Comparison of ENCODE assay signal across 12 cellular contexts in genomic region chr7:151695856-151696555, GRCh38.
A peak's percentile ranks its signal among the peaks of the same experiment; 100 is the strongest.
DNase-seq lines count a peak whose midpoint lies in the region; ATAC-seq and TF ChIP-seq lines count a peak whose summit lies in the region.
"Had no signal": no experiment of that assay in that cellular context is flagged by ENCODE, and none has a peak within 500 bp of the region (broad histone marks: within the 10 kb centered on the region; RNA-seq: fewer than 3 reads in every experiment).

No MANE protein-coding gene starts in this region.

- no TSS peak for BruUV-seq in PC-9 (replicated peaks; lab: Mats Ljungman, UMichigan)

- H3K4me3 Mint-ChIP-seq in GM23338 = no peak overlapping the region
- H3K4me3 Mint-ChIP-seq: activated T-cell treated with anti-CD3 and anti-CD28 coated beads, Interleukin-2, amount 50 U/mL, for 72 hours; natural killer cell had no signal

- H3K9me3 ChIP-seq in PC-9 (ENCODE audit: insufficient read depth, low read depth) = no peaks in the 10 kb centered on the region
- H3K9me3 ChIP-seq in left ventricle myocardium inferior (replicated peaks) = no peaks in the 10 kb centered on the region
- no peaks in the 10 kb centered on the region for H3K9me3 ChIP-seq in gastrocnemius medialis
- H3K9me3 ChIP-seq in smooth muscle cell (replicated peaks; ENCODE audit: low read depth) = no peaks in the 10 kb centered on the region
- H3K9me3 ChIP-seq: thoracic aorta had no signal

- H3K36me3 ChIP-seq in GM23338 (ENCODE audit: insufficient read depth) (no peaks in the 10 kb centered on the region), PC-9 (ENCODE audit: low read depth) (no peaks in the 10 kb centered on the region), left ventricle myocardium inferior (no peaks in the 10 kb centered on the region), gastrocnemius medialis (no peaks in the 10 kb centered on the region), smooth muscle cell (ENCODE audit: low read depth) (no peaks in the 10 kb centered on the region)
- H3K36me3 ChIP-seq: thoracic aorta had no signal

- TF ChIP-seq CTCF in GM23338 (conservative IDR thresholded peaks at IDR 0.05; ENCODE audit: low read depth in 2 of 2) (no peak), PC-9 (conservative IDR thresholded peaks at IDR 0.05) (no peak), left ventricle myocardium inferior (IDR thresholded peaks at IDR 0.05; ENCODE audit: borderline replicate concordance) (no peak), gastrocnemius medialis (IDR thresholded peaks at IDR 0.05 in 4 of 5, conservative IDR thresholded peaks at IDR 0.05 in 1 of 5) (no peak), smooth muscle cell (IDR thresholded peaks at IDR 0.05; ENCODE audit: borderline replicate concordance, insufficient read depth, poor library complexity, severe bottlenecking) (no peak)

- no peak for DNase-seq in GM23338 (ENCODE audit: low spot score)
- peak in 1 of 2 experiments; percentile 28 for DNase-seq in PC-9
- DNase-seq in left ventricle myocardium inferior = peak; percentile 11
- DNase-seq in gastrocnemius medialis = peak in 1 of 2 donors; percentile 21
- no peak for DNase-seq in smooth muscle cell (lab: John Stamatoyannopoulos, UW; ENCODE audit: unreplicated experiment)
- DNase-seq: activated T-cell treated with anti-CD3 and anti-CD28 coated beads, Interleukin-2, amount 50 U/mL, for 72 hours; DMS 273 treated with DMSO at 0.1 percent for 48 hours; natural killer cell had no signal

- H3K9me2 ChIP-seq in GM23338 (ENCODE audit: insufficient read depth) (no peaks in the 10 kb centered on the region), PC-9 (ENCODE audit: insufficient read depth) (no peaks in the 10 kb centered on the region)

- H3K27ac ChIP-seq in GM23338 (ENCODE audit: low read depth) = no peak overlapping the region
- H3K27ac ChIP-seq in PC-9 = peak overlapping the region; percentile 54
- H3K27ac ChIP-seq in left ventricle myocardium inferior (replicated peaks) = peak overlapping the region; percentile 87
- peak overlapping the region; percentile 80 to 93 (median 91) for H3K27ac ChIP-seq in gastrocnemius medialis
- no peak overlapping the region for H3K27ac ChIP-seq in smooth muscle cell (ENCODE audit: low read depth)

- CTCF ChIA-PET in PC-9 (lab: Charles Lee) = interaction anchor here (0.8 kb wide), 1 partner anchor 65 kb away, joined by 4 read pairs; no protein-coding TSS in a partner anchor

- no peak overlapping the region for H3K4me3 ChIP-seq in GM23338
- no peak overlapping the region for H3K4me3 ChIP-seq in PC-9
- no peak overlapping the region for H3K4me3 ChIP-seq in left ventricle myocardium inferior
- no peak overlapping the region for H3K4me3 ChIP-seq in gastrocnemius medialis
- H3K4me3 ChIP-seq in smooth muscle cell = no peak overlapping the region
- H3K4me3 ChIP-seq: thoracic aorta had no signal

- H3K9ac ChIP-seq in smooth muscle cell (ENCODE audit: low read depth) = no peak overlapping the region

- in situ Hi-C loops in gastrocnemius medialis (cut with MboI; ENCODE audit: low sequenced_read_pairs in 4 of 4) = no loop called here

- no peaks in the 10 kb centered on the region for H3K79me2 ChIP-seq in GM23338 (replicated peaks; ENCODE audit: insufficient read depth)
- H3K79me2 ChIP-seq in PC-9 (ENCODE audit: low read depth) = no peaks in the 10 kb centered on the region
- H3K79me2 ChIP-seq in smooth muscle cell (ENCODE audit: low read depth) = no peaks in the 10 kb centered on the region

- H3K4me1 ChIP-seq in GM23338 (ENCODE audit: insufficient read depth) (no peaks in the 10 kb centered on the region; the same call in 1 of the 2 replicates), PC-9 (replicated peaks; ENCODE audit: insufficient read depth) (peaks cover 68% of the 10 kb centered on the region), left ventricle myocardium inferior (peaks cover 83% of the 10 kb centered on the region), gastrocnemius medialis (peaks cover 16 to 19% of the 10 kb centered on the region in 2 donors), smooth muscle cell (ENCODE audit: low read depth) (peaks cover 4% of the 10 kb centered on the region)

- no peaks in the 10 kb centered on the region; the same call in 1 of the 3 replicates for H3K9me3 Mint-ChIP-seq in GM23338
- H3K9me3 Mint-ChIP-seq: activated T-cell treated with anti-CD3 and anti-CD28 coated beads, Interleukin-2, amount 50 U/mL, for 72 hours; natural killer cell had no signal

- H3K4me2 ChIP-seq in GM23338 = no peak overlapping the region
- H3K4me2 ChIP-seq in PC-9 = peak overlapping the region; percentile 54
- H3K4me2 ChIP-seq in smooth muscle cell = no peak overlapping the region

- peak overlapping the region; percentile 88 for H2AFZ ChIP-seq in GM23338
- no peak overlapping the region for H2AFZ ChIP-seq in PC-9
- H2AFZ ChIP-seq in smooth muscle cell (ENCODE audit: low read depth) = no peak overlapping the region

- H3K27me3 Mint-ChIP-seq in GM23338 (ENCODE audit: insufficient read depth, low read depth, poor library complexity) = peaks cover 10% of the 10 kb centered on the region

- no peak overlapping the region for H3K27ac Mint-ChIP-seq in GM23338
- H3K27ac Mint-ChIP-seq: activated T-cell treated with anti-CD3 and anti-CD28 coated beads, Interleukin-2, amount 50 U/mL, for 72 hours; natural killer cell had no signal

- ATAC-seq in GM23338 (peak; percentile 23), gastrocnemius medialis (no peak), HG03565 (IDR thresholded peaks at IDR 0.05; ENCODE audit: unreplicated experiment) (no peak), HG03442 (IDR thresholded peaks at IDR 0.05; ENCODE audit: unreplicated experiment) (no peak), HG02763 (IDR thresholded peaks at IDR 0.05; ENCODE audit: unreplicated experiment) (no peak)
- ATAC-seq: activated T-cell treated with anti-CD3 and anti-CD28 coated beads, Interleukin-2, amount 50 U/mL, for 72 hours had no signal

- POLR2A ChIA-PET in PC-9 (lab: Charles Lee; ENCODE audit: unreplicated experiment) = no interaction called here

- no peak for TF ChIP-seq POLR2A in gastrocnemius medialis (IDR thresholded peaks at IDR 0.05)

- H3F3A ChIP-seq in GM23338 (replicated peaks; ENCODE audit: low read depth) (no peaks in the 10 kb centered on the region), PC-9 (ENCODE audit: insufficient read depth, low read depth) (peaks cover 50% of the 10 kb centered on the region), smooth muscle cell (ENCODE audit: low read depth) (no peaks in the 10 kb centered on the region)

- H3K27me3 ChIP-seq in GM23338 (ENCODE audit: insufficient read depth) (no peaks in the 10 kb centered on the region), PC-9 (ENCODE audit: insufficient read depth, low read depth) (no peaks in the 10 kb centered on the region), left ventricle myocardium inferior (ENCODE audit: low read depth) (no peaks in the 10 kb centered on the region), gastrocnemius medialis (no peaks in the 10 kb centered on the region), smooth muscle cell (ENCODE audit: low read depth) (no peaks in the 10 kb centered on the region)

- 88% methylated on average over 26 of the region's 26 CpGs for WGBS in smooth muscle cell (ENCODE audit: low lambda C conversion rate)

- H4K20me1 ChIP-seq in GM23338 (replicated peaks; ENCODE audit: insufficient read depth) = no peaks in the 10 kb centered on the region
- H4K20me1 ChIP-seq in PC-9 (ENCODE audit: insufficient read depth) = no peaks in the 10 kb centered on the region
- H4K20me1 ChIP-seq in smooth muscle cell (ENCODE audit: low read depth) = no peaks in the 10 kb centered on the region

- H3K4me1 Mint-ChIP-seq in GM23338 = peaks cover 21% of the 10 kb centered on the region

- no peaks in the 10 kb centered on the region; the same call in 2 of the 3 replicates for H3K36me3 Mint-ChIP-seq in GM23338 (ENCODE audit: low read depth)
- H3K36me3 Mint-ChIP-seq: natural killer cell had no signal

- intact Hi-C loops in PC-9 (cut with micrococcal nuclease; ENCODE audit: unreplicated experiment) = loop anchor here (1.0 to 2.0 kb wide), 4 partner anchors 9 to 58 kb away; no protein-coding TSS in a partner anchor
- intact Hi-C loops in left ventricle myocardium inferior (cut with micrococcal nuclease) = no loop called here
- intact Hi-C loops in gastrocnemius medialis (cut with DNase I; ENCODE audit: low total_unique reads) = loop anchor here (1.0 kb wide), 2 partner anchors 12 to 49 kb away; no protein-coding TSS in a partner anchor

TF ChIP-seq in GM23338, 12 proteins besides CTCF, POLR2A, EP300 and RAD21:
- TF ChIP-seq CREB1 (CRISPR knock-in tag; IDR thresholded peaks at IDR 0.05; ENCODE audit: low read depth) (no peak), EZH2 (IDR thresholded peaks at IDR 0.05; ENCODE audit: low read depth, unreplicated experiment) (no peak), ZNF331 (CRISPR knock-in tag; IDR thresholded peaks at IDR 0.05; ENCODE audit: low read depth) (no peak), ETS1 (IDR thresholded peaks at IDR 0.05) (no peak), STAT1 (IDR thresholded peaks at IDR 0.05; ENCODE audit: unreplicated experiment) (no peak)
TF ChIP-seq in GM23338: peak in this region for 0.

Comparison
In these comparisons a context has a peak if more than half of its experiments do, and no peak if none do; other contexts are left out.
1. H3K27ac ChIP-seq: peak in PC-9 (single experiment), left ventricle myocardium inferior (single experiment) and gastrocnemius medialis (4 of 4); none in GM23338 (single experiment) and smooth muscle cell (single experiment).